In the genomic region with DNA sequence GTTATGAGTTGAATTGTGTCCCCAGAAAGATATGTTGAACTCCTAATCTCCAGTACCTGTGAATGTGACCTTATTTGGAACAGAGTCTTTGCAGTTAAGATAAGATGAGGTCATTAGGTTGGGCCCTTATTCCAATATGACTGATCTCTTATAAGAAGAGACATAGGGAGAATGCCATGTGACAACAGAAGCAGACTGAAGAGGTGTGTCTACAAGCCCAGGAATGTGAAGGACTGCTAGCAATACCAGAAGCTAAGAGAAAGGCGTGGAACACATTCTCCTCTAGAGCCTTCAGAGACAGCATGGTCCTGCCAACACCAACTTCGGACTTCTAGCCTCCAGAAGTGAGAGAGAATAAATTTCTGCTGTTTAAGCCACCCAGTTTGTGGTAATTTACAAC, we compare ENCODE assay signal across 1 cellular context.
TF ChIP-seq lines count a peak whose summit lies in the region.

No MANE protein-coding gene starts in this region.

TF ChIP-seq in K562, 482 proteins besides CTCF, POLR2A, EP300 and RAD21:
- TF ChIP-seq BCL6 (CRISPR knock-in tag; IDR thresholded peaks at IDR 0.05) = no peak
- no peak for TF ChIP-seq MTA1 (IDR thresholded peaks at IDR 0.05; ENCODE audit: borderline replicate concordance)
- no peak for TF ChIP-seq XRCC5 (IDR thresholded peaks at IDR 0.05; ENCODE audit: low read depth, low read length)
- no peak for TF ChIP-seq RBM34 (IDR thresholded peaks at IDR 0.05; ENCODE audit: borderline replicate concordance, insufficient read depth, low read length)
- TF ChIP-seq, protein P1, sequence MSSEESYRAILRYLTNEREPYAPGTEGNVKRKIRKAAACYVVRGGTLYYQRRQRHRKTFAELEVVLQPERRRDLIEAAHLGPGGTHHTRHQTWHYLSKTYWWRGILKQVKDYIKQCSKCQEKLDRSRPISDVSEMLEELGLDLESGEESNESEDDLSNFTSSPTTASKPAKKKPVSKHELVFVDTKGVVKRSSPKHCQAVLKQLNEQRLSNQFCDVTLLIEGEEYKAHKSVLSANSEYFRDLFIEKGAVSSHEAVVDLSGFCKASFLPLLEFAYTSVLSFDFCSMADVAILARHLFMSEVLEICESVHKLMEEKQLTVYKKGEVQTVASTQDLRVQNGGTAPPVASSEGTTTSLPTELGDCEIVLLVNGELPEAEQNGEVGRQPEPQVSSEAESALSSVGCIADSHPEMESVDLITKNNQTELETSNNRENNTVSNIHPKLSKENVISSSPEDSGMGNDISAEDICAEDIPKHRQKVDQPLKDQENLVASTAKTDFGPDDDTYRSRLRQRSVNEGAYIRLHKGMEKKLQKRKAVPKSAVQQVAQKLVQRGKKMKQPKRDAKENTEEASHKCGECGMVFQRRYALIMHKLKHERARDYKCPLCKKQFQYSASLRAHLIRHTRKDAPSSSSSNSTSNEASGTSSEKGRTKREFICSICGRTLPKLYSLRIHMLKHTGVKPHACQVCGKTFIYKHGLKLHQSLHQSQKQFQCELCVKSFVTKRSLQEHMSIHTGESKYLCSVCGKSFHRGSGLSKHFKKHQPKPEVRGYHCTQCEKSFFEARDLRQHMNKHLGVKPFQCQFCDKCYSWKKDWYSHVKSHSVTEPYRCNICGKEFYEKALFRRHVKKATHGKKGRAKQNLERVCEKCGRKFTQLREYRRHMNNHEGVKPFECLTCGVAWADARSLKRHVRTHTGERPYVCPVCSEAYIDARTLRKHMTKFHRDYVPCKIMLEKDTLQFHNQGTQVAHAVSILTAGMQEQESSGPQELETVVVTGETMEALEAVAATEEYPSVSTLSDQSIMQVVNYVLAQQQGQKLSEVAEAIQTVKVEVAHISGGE (CRISPR knock-in tag; IDR thresholded peaks at IDR 0.05) = no peak
- TF ChIP-seq ZC3H8 (IDR thresholded peaks at IDR 0.05) = no peak
- TF ChIP-seq POLR2AphosphoS5 (IDR thresholded peaks at IDR 0.05; ENCODE audit: control insufficient read depth, insufficient read depth, low read depth, low read length) = no peak
- TF ChIP-seq, protein P2, sequence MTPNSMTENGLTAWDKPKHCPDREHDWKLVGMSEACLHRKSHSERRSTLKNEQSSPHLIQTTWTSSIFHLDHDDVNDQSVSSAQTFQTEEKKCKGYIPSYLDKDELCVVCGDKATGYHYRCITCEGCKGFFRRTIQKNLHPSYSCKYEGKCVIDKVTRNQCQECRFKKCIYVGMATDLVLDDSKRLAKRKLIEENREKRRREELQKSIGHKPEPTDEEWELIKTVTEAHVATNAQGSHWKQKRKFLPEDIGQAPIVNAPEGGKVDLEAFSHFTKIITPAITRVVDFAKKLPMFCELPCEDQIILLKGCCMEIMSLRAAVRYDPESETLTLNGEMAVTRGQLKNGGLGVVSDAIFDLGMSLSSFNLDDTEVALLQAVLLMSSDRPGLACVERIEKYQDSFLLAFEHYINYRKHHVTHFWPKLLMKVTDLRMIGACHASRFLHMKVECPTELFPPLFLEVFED (CRISPR knock-in tag; conservative IDR thresholded peaks at IDR 0.05) = no peak
- no peak for TF ChIP-seq GABPA (tag; conservative IDR thresholded peaks at IDR 0.05; ENCODE audit: low read depth)
- TF ChIP-seq, protein P3, sequence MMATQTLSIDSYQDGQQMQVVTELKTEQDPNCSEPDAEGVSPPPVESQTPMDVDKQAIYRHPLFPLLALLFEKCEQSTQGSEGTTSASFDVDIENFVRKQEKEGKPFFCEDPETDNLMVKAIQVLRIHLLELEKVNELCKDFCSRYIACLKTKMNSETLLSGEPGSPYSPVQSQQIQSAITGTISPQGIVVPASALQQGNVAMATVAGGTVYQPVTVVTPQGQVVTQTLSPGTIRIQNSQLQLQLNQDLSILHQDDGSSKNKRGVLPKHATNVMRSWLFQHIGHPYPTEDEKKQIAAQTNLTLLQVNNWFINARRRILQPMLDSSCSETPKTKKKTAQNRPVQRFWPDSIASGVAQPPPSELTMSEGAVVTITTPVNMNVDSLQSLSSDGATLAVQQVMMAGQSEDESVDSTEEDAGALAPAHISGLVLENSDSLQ (IDR thresholded peaks at IDR 0.05) = no peak
- TF ChIP-seq, protein P4, sequence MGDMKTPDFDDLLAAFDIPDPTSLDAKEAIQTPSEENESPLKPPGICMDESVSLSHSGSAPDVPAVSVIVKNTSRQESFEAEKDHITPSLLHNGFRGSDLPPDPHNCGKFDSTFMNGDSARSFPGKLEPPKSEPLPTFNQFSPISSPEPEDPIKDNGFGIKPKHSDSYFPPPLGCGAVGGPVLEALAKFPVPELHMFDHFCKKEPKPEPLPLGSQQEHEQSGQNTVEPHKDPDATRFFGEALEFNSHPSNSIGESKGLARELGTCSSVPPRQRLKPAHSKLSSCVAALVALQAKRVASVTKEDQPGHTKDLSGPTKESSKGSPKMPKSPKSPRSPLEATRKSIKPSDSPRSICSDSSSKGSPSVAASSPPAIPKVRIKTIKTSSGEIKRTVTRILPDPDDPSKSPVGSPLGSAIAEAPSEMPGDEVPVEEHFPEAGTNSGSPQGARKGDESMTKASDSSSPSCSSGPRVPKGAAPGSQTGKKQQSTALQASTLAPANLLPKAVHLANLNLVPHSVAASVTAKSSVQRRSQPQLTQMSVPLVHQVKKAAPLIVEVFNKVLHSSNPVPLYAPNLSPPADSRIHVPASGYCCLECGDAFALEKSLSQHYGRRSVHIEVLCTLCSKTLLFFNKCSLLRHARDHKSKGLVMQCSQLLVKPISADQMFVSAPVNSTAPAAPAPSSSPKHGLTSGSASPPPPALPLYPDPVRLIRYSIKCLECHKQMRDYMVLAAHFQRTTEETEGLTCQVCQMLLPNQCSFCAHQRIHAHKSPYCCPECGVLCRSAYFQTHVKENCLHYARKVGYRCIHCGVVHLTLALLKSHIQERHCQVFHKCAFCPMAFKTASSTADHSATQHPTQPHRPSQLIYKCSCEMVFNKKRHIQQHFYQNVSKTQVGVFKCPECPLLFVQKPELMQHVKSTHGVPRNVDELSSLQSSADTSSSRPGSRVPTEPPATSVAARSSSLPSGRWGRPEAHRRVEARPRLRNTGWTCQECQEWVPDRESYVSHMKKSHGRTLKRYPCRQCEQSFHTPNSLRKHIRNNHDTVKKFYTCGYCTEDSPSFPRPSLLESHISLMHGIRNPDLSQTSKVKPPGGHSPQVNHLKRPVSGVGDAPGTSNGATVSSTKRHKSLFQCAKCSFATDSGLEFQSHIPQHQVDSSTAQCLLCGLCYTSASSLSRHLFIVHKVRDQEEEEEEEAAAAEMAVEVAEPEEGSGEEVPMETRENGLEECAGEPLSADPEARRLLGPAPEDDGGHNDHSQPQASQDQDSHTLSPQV (IDR thresholded peaks at IDR 0.05) = no peak
- TF ChIP-seq ZNF584 (CRISPR knock-in tag; IDR thresholded peaks at IDR 0.05; ENCODE audit: low read depth) = no peak
- no peak for TF ChIP-seq BHLHE40 (IDR thresholded peaks at IDR 0.05; ENCODE audit: low read length)
- no peak for TF ChIP-seq MYC (IDR thresholded peaks at IDR 0.05; ENCODE audit: low read depth, low read length)
- TF ChIP-seq MYC (CRISPR knock-in tag; IDR thresholded peaks at IDR 0.05; ENCODE audit: borderline replicate concordance, low read depth) = no peak
- TF ChIP-seq, protein P5, sequence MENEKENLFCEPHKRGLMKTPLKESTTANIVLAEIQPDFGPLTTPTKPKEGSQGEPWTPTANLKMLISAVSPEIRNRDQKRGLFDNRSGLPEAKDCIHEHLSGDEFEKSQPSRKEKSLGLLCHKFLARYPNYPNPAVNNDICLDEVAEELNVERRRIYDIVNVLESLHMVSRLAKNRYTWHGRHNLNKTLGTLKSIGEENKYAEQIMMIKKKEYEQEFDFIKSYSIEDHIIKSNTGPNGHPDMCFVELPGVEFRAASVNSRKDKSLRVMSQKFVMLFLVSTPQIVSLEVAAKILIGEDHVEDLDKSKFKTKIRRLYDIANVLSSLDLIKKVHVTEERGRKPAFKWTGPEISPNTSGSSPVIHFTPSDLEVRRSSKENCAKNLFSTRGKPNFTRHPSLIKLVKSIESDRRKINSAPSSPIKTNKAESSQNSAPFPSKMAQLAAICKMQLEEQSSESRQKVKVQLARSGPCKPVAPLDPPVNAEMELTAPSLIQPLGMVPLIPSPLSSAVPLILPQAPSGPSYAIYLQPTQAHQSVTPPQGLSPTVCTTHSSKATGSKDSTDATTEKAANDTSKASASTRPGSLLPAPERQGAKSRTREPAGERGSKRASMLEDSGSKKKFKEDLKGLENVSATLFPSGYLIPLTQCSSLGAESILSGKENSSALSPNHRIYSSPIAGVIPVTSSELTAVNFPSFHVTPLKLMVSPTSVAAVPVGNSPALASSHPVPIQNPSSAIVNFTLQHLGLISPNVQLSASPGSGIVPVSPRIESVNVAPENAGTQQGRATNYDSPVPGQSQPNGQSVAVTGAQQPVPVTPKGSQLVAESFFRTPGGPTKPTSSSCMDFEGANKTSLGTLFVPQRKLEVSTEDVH (IDR thresholded peaks at IDR 0.05; ENCODE audit: low read depth, partially characterized antibody) = no peak
- TF ChIP-seq, protein P6, sequence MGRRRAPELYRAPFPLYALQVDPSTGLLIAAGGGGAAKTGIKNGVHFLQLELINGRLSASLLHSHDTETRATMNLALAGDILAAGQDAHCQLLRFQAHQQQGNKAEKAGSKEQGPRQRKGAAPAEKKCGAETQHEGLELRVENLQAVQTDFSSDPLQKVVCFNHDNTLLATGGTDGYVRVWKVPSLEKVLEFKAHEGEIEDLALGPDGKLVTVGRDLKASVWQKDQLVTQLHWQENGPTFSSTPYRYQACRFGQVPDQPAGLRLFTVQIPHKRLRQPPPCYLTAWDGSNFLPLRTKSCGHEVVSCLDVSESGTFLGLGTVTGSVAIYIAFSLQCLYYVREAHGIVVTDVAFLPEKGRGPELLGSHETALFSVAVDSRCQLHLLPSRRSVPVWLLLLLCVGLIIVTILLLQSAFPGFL (CRISPR knock-in tag; IDR thresholded peaks at IDR 0.05) = no peak
- TF ChIP-seq ZNF717 (CRISPR knock-in tag; IDR thresholded peaks at IDR 0.05) = no peak
- no peak for TF ChIP-seq MAFG (tag; conservative IDR thresholded peaks at IDR 0.05)
- TF ChIP-seq HNRNPK (IDR thresholded peaks at IDR 0.05; ENCODE audit: low read depth, low read length, poor library complexity, severe bottlenecking) = no peak
